Comparison of ENCODE assay signal across 8 cellular contexts in the genomic region with DNA sequence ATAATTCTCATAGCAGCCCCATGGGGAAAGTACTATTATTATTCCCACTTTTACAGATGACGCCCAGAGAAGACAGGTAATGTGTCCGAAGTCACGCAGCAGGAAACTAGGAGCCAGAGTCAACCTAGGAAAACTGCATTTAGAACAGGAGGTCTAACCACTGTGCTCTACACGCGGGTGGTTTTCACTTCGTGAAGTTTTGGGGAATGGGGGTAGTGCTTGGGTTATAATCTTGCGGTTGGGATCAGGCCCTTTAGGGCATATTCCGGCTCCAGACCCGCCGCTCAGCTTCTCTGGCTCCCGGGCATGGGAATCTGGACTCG. TPM values are rescaled to one million over a fixed set of nuclear protein-coding genes. Genes with fewer than 3 reads are reported as not detected.
A peak's percentile ranks its signal among the peaks of the same experiment; 100 is the strongest.
DNase-seq lines count a peak whose midpoint lies in the region; ATAC-seq and TF ChIP-seq lines count a peak whose summit lies in the region.

No MANE protein-coding gene starts in this region.

- intact Hi-C loops in esophagus squamous epithelium (cut with DNase I) (no loop called here), psoas muscle (cut with DNase I) (loop anchor here (1.0 to 5.0 kb wide), 3 partner anchors 45 to 265 kb away; no protein-coding TSS in a partner anchor)

- TF ChIP-seq POLR2A in esophagus squamous epithelium (IDR thresholded peaks at IDR 0.05) = no peak

- 11 to 21% methylated on average over 6 to 7 of the region's 12 CpGs for WGBS in esophagus squamous epithelium, 2 donors
- 12 to 18% (median 13%) methylated on average over 12 of the region's 12 CpGs for WGBS in psoas muscle, 3 donors

- H3K4me3 ChIP-seq in RWPE2 (ENCODE audit: severe bottlenecking) (peak overlapping the region; percentile 46), esophagus squamous epithelium (peak overlapping the region; percentile 66 to 86 (median 82)), psoas muscle (peak overlapping the region; percentile 75)

- peaks cover 37% of the 10 kb centered on the region for H3K36me3 ChIP-seq in ES-I3 (ENCODE audit: insufficient read depth, low read length)
- peaks cover 43% of the 10 kb centered on the region for H3K36me3 ChIP-seq in RWPE2 (ENCODE audit: low read depth)
- no peaks in the 10 kb centered on the region for H3K36me3 ChIP-seq in esophagus squamous epithelium
- peaks cover 0 to 13% of the 10 kb centered on the region in 2 donors for H3K36me3 ChIP-seq in psoas muscle (ENCODE audit: insufficient read depth in 1 of 2, low read depth in 1 of 2)

- ATAC-seq in RWPE2 (ENCODE audit: low read depth) = no peak
- ATAC-seq in psoas muscle = no peak
- no peak for ATAC-seq in HG03442 (IDR thresholded peaks at IDR 0.05; ENCODE audit: unreplicated experiment)

- H3K27me3 ChIP-seq in RWPE2 (ENCODE audit: insufficient read depth, poor library complexity, severe bottlenecking) (no peaks in the 10 kb centered on the region), esophagus squamous epithelium (peaks cover 0 to 51% (median 6%) of the 10 kb centered on the region in 4 donors), psoas muscle (ENCODE audit: insufficient read depth in 3 of 3, low read length in 2 of 3) (no peaks in the 10 kb centered on the region)

- H3K9ac ChIP-seq in ES-I3 (ENCODE audit: low read depth, low read length) = peak overlapping the region; percentile 71

- H3K27ac ChIP-seq in RWPE2 (ENCODE audit: poor library complexity, severe bottlenecking) (peak overlapping the region; percentile 59), esophagus squamous epithelium (peak overlapping the region; percentile 79 to 92 (median 86)), psoas muscle (peak overlapping the region; percentile 94)

- no peaks in the 10 kb centered on the region; the same call in 1 of the 2 replicates for H3K9me3 ChIP-seq in ES-I3 (ENCODE audit: control insufficient read depth, insufficient read depth, low read length)
- no peaks in the 10 kb centered on the region for H3K9me3 ChIP-seq in RWPE2 (ENCODE audit: severe bottlenecking)
- H3K9me3 ChIP-seq in esophagus squamous epithelium = no peaks in the 10 kb centered on the region
- H3K9me3 ChIP-seq in psoas muscle = no peaks in the 10 kb centered on the region

- DNase-seq in RWPE2 (ENCODE audit: low spot score) (no peak), esophagus squamous epithelium (lab: John Stamatoyannopoulos, UW) (no peak), psoas muscle (no peak), CD1c-positive myeloid dendritic cell (ENCODE audit: extremely low spot score) (no peak), OCI-M2 (lab: John Stamatoyannopoulos, UW; ENCODE audit: unreplicated experiment) (no peak)
- DNase-seq in effector CD4-positive, alpha-beta T cell = no peak

- peaks cover 46% of the 10 kb centered on the region for H3K4me1 ChIP-seq in ES-I3 (ENCODE audit: insufficient read depth, low read length)
- H3K4me1 ChIP-seq in RWPE2 (ENCODE audit: insufficient read depth, poor library complexity, severe bottlenecking) = peaks cover 43% of the 10 kb centered on the region
- H3K4me1 ChIP-seq in esophagus squamous epithelium = peaks cover 9 to 74% (median 28%) of the 10 kb centered on the region in 3 donors
- H3K4me1 ChIP-seq in psoas muscle = peaks cover 62% of the 10 kb centered on the region

- TF ChIP-seq CTCF in RWPE2 (IDR thresholded peaks at IDR 0.05; ENCODE audit: poor library complexity, severe bottlenecking) (no peak), esophagus squamous epithelium (IDR thresholded peaks at IDR 0.05) (no peak), psoas muscle (IDR thresholded peaks at IDR 0.05) (no peak)

RNA-seq across cellular contexts. Expression of a gene that starts 5.2 kb away (rescaled TPM):
- total RNA-seq in esophagus squamous epithelium (100 to 1,000 TPM in 2 of 4 donors, 10 to 100 TPM in 2; 44.3 to 680 (median 138) TPM), psoas muscle (1,000 to 10,000 TPM; 1,097 to 5,131 (median 2,563) TPM)
- polyA plus RNA-seq in psoas muscle = 1,000 to 10,000 TPM; 1,146 to 4,515 (median 3,805) TPM
